In genomic region chr5:122121782-122122465, GRCh38 we compare ENCODE assay signal across 19 cellular contexts. TPM values are rescaled to one million over a fixed set of nuclear protein-coding genes. Genes with fewer than 3 reads are reported as not detected.
DNase-seq lines count a peak whose midpoint lies in the region; ATAC-seq, FAIRE-seq and TF ChIP-seq lines count a peak whose summit lies in the region.
"Had no signal": no experiment of that assay in that cellular context is flagged by ENCODE, and none has a peak within 500 bp of the region (broad histone marks: within the 10 kb centered on the region; RNA-seq: fewer than 3 reads in every experiment).

No MANE protein-coding gene starts in this region.

- TF ChIP-seq EP300 in K562 (IDR thresholded peaks at IDR 0.05; ENCODE audit: low read length) = peak; percentile 61; the same call in 1 of the 2 replicates

- H3K4me2 ChIP-seq in K562 (ENCODE audit: insufficient read depth, low read length) = peak overlapping the region; percentile 54; the same call in 1 of the 2 replicates
- H3K4me2 ChIP-seq: neural progenitor cell had no signal

- peak overlapping the region in 1 of 2 experiments; percentile 53; a peak in 2 of 4 replicates for H3K9ac ChIP-seq in K562 (ENCODE audit: insufficient read depth in 1 of 2, low read depth in 2 of 2, low read length in 2 of 2)
- H3K9ac ChIP-seq: neural progenitor cell had no signal

- intact Hi-C loops in K562 (cut with micrococcal nuclease) (no loop called here), mucosa of descending colon (cut with DNase I, micrococcal nuclease) (no loop called here)

- TF ChIP-seq POLR2A in K562 (conservative IDR thresholded peaks at IDR 0.05) = no peak

- H3K79me2 ChIP-seq in K562 (ENCODE audit: control insufficient read depth, insufficient read depth, low read length) = no peaks in the 10 kb centered on the region

- TF ChIP-seq CTCF in K562 (IDR thresholded peaks at IDR 0.05 in 2 of 3, conservative IDR thresholded peaks at IDR 0.05 in 1 of 3; ENCODE audit: insufficient read depth in 2 of 3, low read depth in 1 of 3, low read length in 3 of 3) (no peak), mucosa of descending colon (IDR thresholded peaks at IDR 0.05) (no peak)

- H2AFZ ChIP-seq in K562 (ENCODE audit: low read depth, low read length) = peak overlapping the region; percentile 21
- H2AFZ ChIP-seq: neural progenitor cell had no signal

- no peaks in the 10 kb centered on the region for H3K27me3 ChIP-seq in K562 (ENCODE audit: control insufficient read depth in 2 of 2, insufficient read depth in 2 of 2, low read length in 2 of 2)
- H3K27me3 ChIP-seq: adrenal gland, neural progenitor cell had no signal

- H3K9me3 ChIP-seq in K562 (replicated peaks; ENCODE audit: control insufficient read depth, insufficient read depth, low read depth, low read length) (no peaks in the 10 kb centered on the region), mucosa of descending colon (no peaks in the 10 kb centered on the region)
- H3K9me3 ChIP-seq: adrenal gland, Caco-2 had no signal

- POLR2A ChIA-PET in K562 (lab: Yijun Ruan, JAX) = interaction anchor here (0.8 to 1.5 kb wide), 4 partner anchors 9 to 160 kb away, joined by 3 to 7 read pairs (median 6); partner anchors contain the start of gene SRFBP1

- H3K4me1 ChIP-seq in K562 (replicated peaks in 1 of 2; ENCODE audit: control insufficient read depth in 2 of 2, insufficient read depth in 2 of 2, low read length in 2 of 2) (peaks cover 4 to 41% of the 10 kb centered on the region in 2 experiments; a peak in 3 of 5 replicates), mucosa of descending colon (ENCODE audit: low read depth) (no peaks in the 10 kb centered on the region)
- H3K4me1 ChIP-seq: adrenal gland, Caco-2 had no signal

- H3K36me3 ChIP-seq in K562 (ENCODE audit: control insufficient read depth, insufficient read depth, low read length) (no peaks in the 10 kb centered on the region), mucosa of descending colon (ENCODE audit: low read depth) (no peaks in the 10 kb centered on the region)
- H3K36me3 ChIP-seq: adrenal gland, neural progenitor cell had no signal

- 15% methylated on average over 10 of the region's 10 CpGs for WGBS in K562 (ENCODE audit: insufficient coverage, low coverage, missing lambda C conversion rate)

- no peak overlapping the region; the same call in 2 of the 3 replicates for H3K27ac ChIP-seq in K562 (ENCODE audit: extremely low read depth, low read depth, low read length)
- H3K27ac ChIP-seq: adrenal gland, neural progenitor cell had no signal

- ATAC-seq in K562 (peak; percentile 53), mucosa of descending colon (no peak), HG02623 (IDR thresholded peaks at IDR 0.05; ENCODE audit: unreplicated experiment) (no peak)
- ATAC-seq: SK-N-SH treated with all-trans-retinoic acid at 6 μM for 48 hours had no signal

- CTCF ChIA-PET in K562 (lab: Yijun Ruan, JAX; ENCODE audit: low intra/inter-chr PET ratio) = no interaction called here

- TF ChIP-seq RAD21 in K562 (CRISPR knock-in tag; conservative IDR thresholded peaks at IDR 0.05 in 1 of 2, IDR thresholded peaks at IDR 0.05 in 1 of 2) = no peak

- peak; percentile 81 for FAIRE-seq in K562 (lab: Jason Lieb, UNC)

- H3K4me3 ChIP-seq in K562 (no peak overlapping the region), mucosa of descending colon (no peak overlapping the region)
- H3K4me3 ChIP-seq: adrenal gland, neural progenitor cell had no signal

- in situ Hi-C loops in K562 (cut with MboI) = no loop called here

- no peaks in the 10 kb centered on the region for H3K9me1 ChIP-seq in K562 (ENCODE audit: control insufficient read depth, insufficient read depth, low read length)

- BruUV-seq in K562 (replicated peaks; lab: Mats Ljungman, UMichigan) = no TSS peak

- peak; percentile 78 for DNase-seq in Daoy (ENCODE audit: low read depth)
- peak; percentile 35 for DNase-seq in HT1080 (ENCODE audit: low read depth)
- DNase-seq in K562 (ENCODE audit: extremely low read depth in 1 of 4, low spot score in 3 of 4) = peak; percentile 14 to 83 (median 43)
- peak; percentile 94 for DNase-seq in kidney tubule cell (ENCODE audit: low spot score)
- DNase-seq in mucosa of descending colon = no peak
- DNase-seq in AG08396 (ENCODE audit: low spot score) = no peak
- DNase-seq in medulla oblongata (ENCODE audit: extremely low spot score) = no peak
- DNase-seq: activated CD4-positive, alpha-beta T cell treated with anti-CD3 and anti-CD28 coated beads, Interleukin-2, amount 50 U/mL, for 48 hours; adrenal gland; Caco-2; GF-D8; H7; mesendoderm; NCI-H2029 treated with DMSO at 0.1 percent for 48 hours; NCI-H524 treated with DMSO at 0.1 percent for 48 hours; substantia nigra had no signal

- H4K20me1 ChIP-seq in K562 (replicated peaks; ENCODE audit: control insufficient read depth, insufficient read depth, low read length) = no peaks in the 10 kb centered on the region

TF ChIP-seq in K562, 482 proteins besides CTCF, POLR2A, EP300 and RAD21 (continues in another document):
- TF ChIP-seq ZNF79 (CRISPR knock-in tag; IDR thresholded peaks at IDR 0.05; ENCODE audit: low read depth) (no peak), ZBED1 (IDR thresholded peaks at IDR 0.05) (no peak), CREB1 (IDR thresholded peaks at IDR 0.05) (peak; percentile 43; the same call in 1 of the 2 replicates), CREB1 (CRISPR knock-in tag; IDR thresholded peaks at IDR 0.05) (no peak), RBM39 (optimal IDR thresholded peaks at IDR 0.05; ENCODE audit: low read depth, low read length) (no peak)
- TF ChIP-seq, protein P1, sequence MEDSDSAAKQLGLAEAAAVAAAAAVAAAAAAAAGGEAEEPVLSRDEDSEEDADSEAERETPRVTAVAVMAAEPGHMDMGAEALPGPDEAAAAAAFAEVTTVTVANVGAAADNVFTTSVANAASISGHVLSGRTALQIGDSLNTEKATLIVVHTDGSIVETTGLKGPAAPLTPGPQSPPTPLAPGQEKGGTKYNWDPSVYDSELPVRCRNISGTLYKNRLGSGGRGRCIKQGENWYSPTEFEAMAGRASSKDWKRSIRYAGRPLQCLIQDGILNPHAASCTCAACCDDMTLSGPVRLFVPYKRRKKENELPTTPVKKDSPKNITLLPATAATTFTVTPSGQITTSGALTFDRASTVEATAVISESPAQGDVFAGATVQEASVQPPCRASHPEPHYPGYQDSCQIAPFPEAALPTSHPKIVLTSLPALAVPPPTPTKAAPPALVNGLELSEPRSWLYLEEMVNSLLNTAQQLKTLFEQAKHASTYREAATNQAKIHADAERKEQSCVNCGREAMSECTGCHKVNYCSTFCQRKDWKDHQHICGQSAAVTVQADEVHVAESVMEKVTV (CRISPR knock-in tag; IDR thresholded peaks at IDR 0.05) = no peak

RNA-seq across cellular contexts. Expression of gene ZNF474, which starts 7.4 kb away (rescaled TPM):
- 0.92 and 1.8 TPM in 2 replicates for total RNA-seq in Daoy (2014; rRNA removed; shearing (Covaris generic))
- total RNA-seq in HT1080 (2014; rRNA removed; shearing (Covaris generic)) = 0.08 TPM in 1 of 2 replicates, not detected in the other
- polyA plus RNA-seq in HT1080 (2015; cell fraction: cytosol; rRNA removed) = 0.07 and 0.28 TPM in 2 replicates
- 0.06 and 0.60 TPM in 2 replicates for polyA plus RNA-seq in HT1080 (2015; cell fraction: nucleus; rRNA removed)
- total RNA-seq in K562 (2011; cell fraction: chromatin; rRNA removed; ENCODE audit: low replicate concordance) = 0.23 and 0.95 TPM in 2 replicates
- 0.17 and 0.79 TPM in 2 replicates for total RNA-seq in K562 (2011; cell fraction: nucleolus; rRNA removed)
- total RNA-seq in K562 (2011; cell fraction: nucleoplasm; rRNA removed) = 0.44 and 0.92 TPM in 2 replicates
- total RNA-seq in K562 (2014; rRNA removed) (0.08 and 0.50 TPM in 2 replicates), K562 (2014; rRNA removed; fragmentation: Illumina TruSeq; extraction: Trizol) (0.45 and 0.47 TPM in 2 replicates), K562 (2015; rRNA removed; fragmentation: Illumina TruSeq; extraction: Trizol) (0.26 and 0.62 TPM in 2 replicates), K562 (2021) (0.16 and 0.25 TPM in 2 replicates), mucosa of descending colon (under 1 TPM in 2 of 3 donors, not detected in 1; 0.28 to 0.61 TPM)
- polyA plus RNA-seq in K562 (2011; rRNA removed) (0.31 and 0.45 TPM in 2 replicates), K562 (2014; fragmentation: Illumina TruSeq; extraction: Trizol) (0.22 and 0.31 TPM in 2 replicates), K562 (2014; fragmentation: Nextera tagmentation; extraction: Ambion mirVana) (under 1 TPM; 0.35 to 0.39 TPM), K562 (2014; rRNA removed) (0.13 and 0.21 TPM in 2 replicates)
- 0.12 and 0.21 TPM in 2 replicates for polyA plus RNA-seq in K562 (2011; cell fraction: cytosol; rRNA removed)
- 0.28 and 0.63 TPM in 2 replicates for polyA plus RNA-seq in K562 (2011; cell fraction: nucleus; rRNA removed)
- 0.08 and 0.39 TPM in 2 replicates for polyA plus RNA-seq in K562 (2012)
- 0.42 and 0.60 TPM in 2 replicates for polyA minus RNA-seq in K562 (2011; rRNA and poly(A)+ RNA removed)
- polyA minus RNA-seq in K562 (2011; cell fraction: cytosol; rRNA and poly(A)+ RNA removed) = not detected in 2 replicates
- 0.27 and 0.44 TPM in 2 replicates for polyA minus RNA-seq in K562 (2011; cell fraction: nucleus; rRNA and poly(A)+ RNA removed)
- total RNA-seq: Caco-2, H7 had no signal

RNA-seq across cellular contexts. Expression of gene LOX, which starts 43.9 kb away (rescaled TPM):
- 59.7 and 66.5 TPM in 2 replicates for total RNA-seq in Daoy (2014; rRNA removed; shearing (Covaris generic))
- total RNA-seq in HT1080 (2014; rRNA removed; shearing (Covaris generic)) = 7.9 and 10.2 TPM in 2 replicates
- polyA plus RNA-seq in HT1080 (2015; cell fraction: cytosol; rRNA removed) = 41.6 and 54.5 TPM in 2 replicates
- polyA plus RNA-seq in HT1080 (2015; cell fraction: nucleus; rRNA removed) = 147 and 156 TPM in 2 replicates
- total RNA-seq in K562 (2011; cell fraction: chromatin; rRNA removed; ENCODE audit: low replicate concordance) = not detected in 2 replicates
- total RNA-seq in K562 (2011; cell fraction: nucleolus; rRNA removed) = not detected in 2 replicates
- total RNA-seq in K562 (2011; cell fraction: nucleoplasm; rRNA removed) = not detected in 2 replicates
- total RNA-seq in K562 (2014; rRNA removed) (not detected in 2 replicates), K562 (2014; rRNA removed; fragmentation: Illumina TruSeq; extraction: Trizol) (not detected in 2 replicates), K562 (2015; rRNA removed; fragmentation: Illumina TruSeq; extraction: Trizol) (not detected in 2 replicates), K562 (2021) (0.09 and 0.34 TPM in 2 replicates), mucosa of descending colon (1 to 10 TPM; 1.2 to 6.7 (median 4.6) TPM)
- polyA plus RNA-seq in K562 (2011; rRNA removed) (not detected in 2 replicates), K562 (2014; fragmentation: Illumina TruSeq; extraction: Trizol) (not detected in 2 replicates), K562 (2014; fragmentation: Nextera tagmentation; extraction: Ambion mirVana) (under 1 TPM in 1 of 2 experiments, not detected in 1; 0.06 TPM), K562 (2014; rRNA removed) (not detected in 2 replicates)
- polyA plus RNA-seq in K562 (2011; cell fraction: cytosol; rRNA removed) = 0.03 TPM in 1 of 2 replicates, not detected in the other
- not detected in 2 replicates for polyA plus RNA-seq in K562 (2011; cell fraction: nucleus; rRNA removed)
- polyA plus RNA-seq in K562 (2012) = 0.04 and 0.12 TPM in 2 replicates
- polyA minus RNA-seq in K562 (2011; rRNA and poly(A)+ RNA removed) = not detected in 2 replicates
- polyA minus RNA-seq in K562 (2011; cell fraction: cytosol; rRNA and poly(A)+ RNA removed) = 2.4 TPM in 1 of 2 replicates, not detected in the other
- polyA minus RNA-seq in K562 (2011; cell fraction: nucleus; rRNA and poly(A)+ RNA removed) = not detected in 2 replicates

Comparison
In these comparisons a context has a peak if more than half of its experiments do, and no peak if none do; other contexts are left out.
1. DNase-seq: peak in Daoy (single experiment), HT1080 (single experiment), K562 (4 of 4) and kidney tubule cell (single experiment); none in mucosa of descending colon (0 of 3), AG08396 (single experiment) and medulla oblongata (single experiment).